In genomic region chr6:52661551-52661950, GRCh38 we compare ENCODE assay signal across 21 cellular contexts.
"Had no signal": no experiment of that assay in that cellular context is flagged by ENCODE, and none has a peak within 500 bp of the region (broad histone marks: within the 10 kb centered on the region; RNA-seq: fewer than 3 reads in every experiment).

No MANE protein-coding gene starts in this region.

- H3K36me3 Mint-ChIP-seq: activated naive CD4-positive, alpha-beta T cell treated with anti-CD3 and anti-CD28 coated beads, Interleukin-2, amount 50 U/mL, for 72 hours; memory B cell had no signal

- H3K27me3 Mint-ChIP-seq: activated CD8-positive, alpha-beta memory T cell treated with anti-CD3 and anti-CD28 coated beads, Interleukin-2, amount 10 ng/mL, durations not matched to agents 7 days and 5 days; memory B cell had no signal

- H3K9me3 ChIP-seq: left ventricle myocardium inferior, ovary, sigmoid colon, testis had no signal

- H3K4me1 Mint-ChIP-seq: memory B cell, nephron progenitor cell had no signal

- H3K9me3 Mint-ChIP-seq: activated naive CD4-positive, alpha-beta T cell treated with anti-CD3 and anti-CD28 coated beads, Interleukin-2, amount 50 U/mL, for 72 hours; activated T-cell treated with anti-CD3 and anti-CD28 coated beads, Interleukin-2, amount 50 U/mL, for 4 hours; memory B cell; stimulated activated naive CD8-positive, alpha-beta T cell treated with anti-CD3 and anti-CD28 coated beads, Interleukin-15, Interleukin-2, amounts not matched to agents 100 ng/mL and 50 ng/mL, for 24 hours; T-helper 2 cell treated with Interferon-gamma antibody and Interleukin-4, amounts not matched to agents 5 μg/mL and 100 μg/mL, for 36 hours had no signal

- H3K27ac Mint-ChIP-seq: activated CD8-positive, alpha-beta memory T cell treated with anti-CD3 and anti-CD28 coated beads, Interleukin-2, amount 10 ng/mL, durations not matched to agents 7 days and 5 days; activated naive CD4-positive, alpha-beta T cell treated with anti-CD3 and anti-CD28 coated beads, Interleukin-2, amount 50 U/mL, for 72 hours; memory B cell; nephron progenitor cell; stimulated activated naive CD8-positive, alpha-beta T cell treated with anti-CD3 and anti-CD28 coated beads, Interleukin-15, Interleukin-2, amounts not matched to agents 100 ng/mL and 50 ng/mL, for 24 hours; T-helper 2 cell treated with Interferon-gamma antibody and Interleukin-4, amounts not matched to agents 5 μg/mL and 100 μg/mL, for 36 hours had no signal

- H3K27me3 ChIP-seq: ovary, sigmoid colon, testis had no signal

- H3K36me3 ChIP-seq: left ventricle myocardium inferior, ovary, sigmoid colon had no signal

- H3K4me3 ChIP-seq: left ventricle myocardium inferior, ovary, sigmoid colon, testis had no signal

- DNase-seq: activated CD4-positive, alpha-beta T cell treated with anti-CD3 and anti-CD28 coated beads, Interleukin-2, amount 50 U/mL, for 48 hours; activated CD4-positive, CD25-positive, alpha-beta regulatory T cell treated with anti-CD3 and anti-CD28 coated beads, Interleukin-2, amount 50 U/mL, for 72 hours; activated CD8-positive, alpha-beta memory T cell treated with anti-CD3 and anti-CD28 coated beads, Interleukin-2, amount 10 ng/mL, durations not matched to agents 7 days and 5 days; activated effector memory CD4-positive, alpha-beta T cell treated with anti-CD3 and anti-CD28 coated beads, Interleukin-2, amount 50 U/mL, for 16 hours; activated T-cell treated with anti-CD3 and anti-CD28 coated beads, Interleukin-2, amount 50 U/mL, for 4 hours; amygdala; cerebellar nuclear complex; dermis blood vessel endothelial cell; erythroblast; foreskin melanocyte; head of caudate nucleus; left ventricle myocardium inferior; nephron progenitor cell; ovary; sigmoid colon; stimulated activated CD4-positive, alpha-beta T cell treated with anti-CD3 and anti-CD28 coated beads, Interleukin-12 subunit alpha, Interleukin-12 subunit beta, amount 100 ng/mL, for 4 hours; testis had no signal

- ATAC-seq: activated CD8-positive, alpha-beta memory T cell treated with anti-CD3 and anti-CD28 coated beads, Interleukin-2, amount 10 ng/mL, durations not matched to agents 7 days and 5 days; activated naive CD4-positive, alpha-beta T cell treated with anti-CD3 and anti-CD28 coated beads, Interleukin-2, amount 50 U/mL, for 72 hours; activated T-cell treated with anti-CD3 and anti-CD28 coated beads, Interleukin-2, amount 50 U/mL, for 4 hours had no signal

- H3K4me3 Mint-ChIP-seq: activated CD8-positive, alpha-beta memory T cell treated with anti-CD3 and anti-CD28 coated beads, Interleukin-2, amount 10 ng/mL, durations not matched to agents 7 days and 5 days; activated T-cell treated with anti-CD3 and anti-CD28 coated beads, Interleukin-2, amount 50 U/mL, for 4 hours; memory B cell; nephron progenitor cell; stimulated activated naive CD8-positive, alpha-beta T cell treated with anti-CD3 and anti-CD28 coated beads, Interleukin-15, Interleukin-2, amounts not matched to agents 100 ng/mL and 50 ng/mL, for 24 hours; T-helper 2 cell treated with Interferon-gamma antibody and Interleukin-4, amounts not matched to agents 5 μg/mL and 100 μg/mL, for 36 hours had no signal
